22 cellular contexts compared by ENCODE assay signal in genomic region chr9:132099184-132099583, GRCh38.
"Had no signal": no experiment of that assay in that cellular context is flagged by ENCODE, and none has a peak within 500 bp of the region (broad histone marks: within the 10 kb centered on the region; RNA-seq: fewer than 3 reads in every experiment).

No MANE protein-coding gene starts in this region.

- H3K36me3 Mint-ChIP-seq: immature natural killer cell, mesothelial cell of epicardium had no signal

- H3K4me3 Mint-ChIP-seq: immature natural killer cell, mesothelial cell of epicardium, naive B cell had no signal

- H3K27ac Mint-ChIP-seq: immature natural killer cell, mesothelial cell of epicardium, naive B cell had no signal

- DNase-seq: dermis blood vessel endothelial cell; effector CD4-positive, alpha-beta T cell; effector memory CD4-positive, alpha-beta T cell; foreskin keratinocyte; heart left ventricle; hypothalamus; immature natural killer cell; islet precursor cell; kidney; kidney glomerular epithelial cell; left colon; left ventricle myocardium inferior; lower lobe of right lung; mesenchymal stem cell; mucosa of descending colon; naive B cell had no signal

- H3K9me3 Mint-ChIP-seq: immature natural killer cell had no signal

- H3K4me1 Mint-ChIP-seq: immature natural killer cell, naive B cell had no signal

- ATAC-seq: foreskin keratinocyte, gastroesophageal sphincter, heart left ventricle, left colon, left lobe of liver, lower lobe of right lung, mucosa of descending colon had no signal

- H3K27ac ChIP-seq: coronary artery, esophagus muscularis mucosa, foreskin keratinocyte, gastroesophageal sphincter, heart left ventricle, hepatocyte, left ventricle myocardium inferior, lower lobe of right lung had no signal
